Comparison of ENCODE assay signal across 1 cellular context in genomic region chr1:34825455-34826081, GRCh38.
TF ChIP-seq lines count a peak whose summit lies in the region.

No MANE protein-coding gene starts in this region.

TF ChIP-seq in HepG2, 621 proteins besides CTCF, POLR2A, EP300 and RAD21 (continued from another document and continues in another):
- TF ChIP-seq MYPOP (CRISPR knock-in tag; IDR thresholded peaks at IDR 0.05) (peak; percentile 59; the same call in 1 of the 2 replicates), HOXA3 (CRISPR knock-in tag; IDR thresholded peaks at IDR 0.05) (peak; percentile 36; the same call in 1 of the 2 replicates), HOXD1 (CRISPR knock-in tag; IDR thresholded peaks at IDR 0.05) (no peak), ZNF790 (CRISPR knock-in tag; IDR thresholded peaks at IDR 0.05; ENCODE audit: borderline replicate concordance) (no peak), SOX5 (CRISPR knock-in tag; IDR thresholded peaks at IDR 0.05; ENCODE audit: borderline replicate concordance) (peak; percentile 66; the same call in 1 of the 2 replicates), ZNF687 (CRISPR knock-in tag; IDR thresholded peaks at IDR 0.05) (peak; percentile 75), HDAC6 (IDR thresholded peaks at IDR 0.05; ENCODE audit: low read depth, low read length) (no peak), CAMTA2 (CRISPR knock-in tag; IDR thresholded peaks at IDR 0.05; ENCODE audit: borderline replicate concordance) (no peak), FOXM1 (CRISPR knock-in tag; IDR thresholded peaks at IDR 0.05) (no peak), ZNF512B (CRISPR knock-in tag; IDR thresholded peaks at IDR 0.05; ENCODE audit: borderline replicate concordance) (no peak), RBAK (CRISPR knock-in tag; IDR thresholded peaks at IDR 0.05) (no peak), ELF3 (CRISPR knock-in tag; IDR thresholded peaks at IDR 0.05) (peak; percentile 27; the same call in 1 of the 2 replicates), SOX6 (IDR thresholded peaks at IDR 0.05) (no peak), SOX6 (CRISPR knock-in tag; IDR thresholded peaks at IDR 0.05) (peak; percentile 92), CERS6 (CRISPR knock-in tag; IDR thresholded peaks at IDR 0.05) (no peak), MAZ (IDR thresholded peaks at IDR 0.05; ENCODE audit: borderline replicate concordance, low read depth, low read length) (no peak), MAZ (CRISPR knock-in tag; IDR thresholded peaks at IDR 0.05; ENCODE audit: low read depth) (peak; percentile 77; the same call in 1 of the 2 replicates), MIXL1 (CRISPR knock-in tag; IDR thresholded peaks at IDR 0.05) (no peak), MTF2 (CRISPR knock-in tag; IDR thresholded peaks at IDR 0.05; ENCODE audit: borderline replicate concordance) (no peak), HNF4A (CRISPR knock-in tag; IDR thresholded peaks at IDR 0.05) (peak; percentile 59; the same call in 1 of the 2 replicates), STAG1 (CRISPR knock-in tag; IDR thresholded peaks at IDR 0.05) (no peak), ZBTB33 (CRISPR knock-in tag; IDR thresholded peaks at IDR 0.05) (no peak), RORA (CRISPR knock-in tag; IDR thresholded peaks at IDR 0.05) (no peak), PRDM10 (CRISPR knock-in tag; IDR thresholded peaks at IDR 0.05; ENCODE audit: low read depth) (peak; percentile 20; the same call in 1 of the 2 replicates), ZBTB7A (CRISPR knock-in tag; IDR thresholded peaks at IDR 0.05) (no peak), PHF8 (CRISPR knock-in tag; IDR thresholded peaks at IDR 0.05) (no peak), HOXA5 (CRISPR knock-in tag; IDR thresholded peaks at IDR 0.05) (no peak), HCFC1 (IDR thresholded peaks at IDR 0.05; ENCODE audit: low read depth, low read length) (no peak), ZNF879 (CRISPR knock-in tag; IDR thresholded peaks at IDR 0.05) (no peak), SPEN (CRISPR knock-in tag; IDR thresholded peaks at IDR 0.05; ENCODE audit: low read depth) (peak; percentile 45; the same call in 1 of the 2 replicates), UBTF (CRISPR knock-in tag; IDR thresholded peaks at IDR 0.05) (peak; percentile 63), SRSF1 (optimal IDR thresholded peaks at IDR 0.05; ENCODE audit: low read depth, low read length) (peak; percentile 53), HNRNPLL (IDR thresholded peaks at IDR 0.05; ENCODE audit: low read depth, low read length, poor library complexity, severe bottlenecking) (no peak), MBD4 (IDR thresholded peaks at IDR 0.05; ENCODE audit: borderline replicate concordance, low read length) (no peak), REL (CRISPR knock-in tag; conservative IDR thresholded peaks at IDR 0.05) (no peak), ZNF232 (CRISPR knock-in tag; IDR thresholded peaks at IDR 0.05; ENCODE audit: borderline replicate concordance) (no peak), ZNF773 (CRISPR knock-in tag; IDR thresholded peaks at IDR 0.05; ENCODE audit: borderline replicate concordance) (no peak), HBP1 (CRISPR knock-in tag; IDR thresholded peaks at IDR 0.05; ENCODE audit: low read depth) (no peak), TBX2 (CRISPR knock-in tag; IDR thresholded peaks at IDR 0.05; ENCODE audit: borderline replicate concordance) (peak; percentile 84; the same call in 1 of the 2 replicates), ZSCAN20 (CRISPR knock-in tag; IDR thresholded peaks at IDR 0.05; ENCODE audit: borderline replicate concordance) (no peak), TCF7 (IDR thresholded peaks at IDR 0.05; ENCODE audit: low read depth) (no peak), ZBTB46 (CRISPR knock-in tag; IDR thresholded peaks at IDR 0.05; ENCODE audit: borderline replicate concordance) (no peak)
